9 cellular contexts compared by ENCODE assay signal in genomic region chr1:173409613-173410012, GRCh38.
A peak's percentile ranks its signal among the peaks of the same experiment; 100 is the strongest.
DNase-seq lines count a peak whose midpoint lies in the region; ATAC-seq and TF ChIP-seq lines count a peak whose summit lies in the region.
"Had no signal": no experiment of that assay in that cellular context is flagged by ENCODE, and none has a peak within 500 bp of the region (broad histone marks: within the 10 kb centered on the region; RNA-seq: fewer than 3 reads in every experiment).

No MANE protein-coding gene starts in this region.

- H3K36me3 Mint-ChIP-seq in CD14-positive monocyte (peaks cover 0 to 2% of the 10 kb centered on the region in 2 donors), activated B cell treated with CpG ODN at 0.5 μM for 24 hours (ENCODE audit: low read depth) (no peaks in the 10 kb centered on the region)

- no peak overlapping the region for H3K27ac ChIP-seq in left lung

- H3K27me3 Mint-ChIP-seq in CD14-positive monocyte (ENCODE audit: low read depth in 3 of 3) (peaks cover 0 to 2% (median 0%) of the 10 kb centered on the region in 3 donors), activated B cell treated with CpG ODN at 0.5 μM for 24 hours (no peaks in the 10 kb centered on the region)

- ATAC-seq in activated B cell treated with CpG ODN at 0.5 μM for 24 hours (ENCODE audit: low read depth), result peak; percentile 25
- ATAC-seq in left lung, result peak; percentile 84
- no peak for ATAC-seq in HG03432 (IDR thresholded peaks at IDR 0.05; ENCODE audit: unreplicated experiment)
- no peak for ATAC-seq in GM18867 (IDR thresholded peaks at IDR 0.05; ENCODE audit: unreplicated experiment)

- H3K9me3 ChIP-seq in left lung, result no peaks in the 10 kb centered on the region

- peak overlapping the region in 6 of 7 donors; percentile 63 to 85 (median 72) for H3K27ac Mint-ChIP-seq in CD14-positive monocyte
- peak overlapping the region; percentile 95 for H3K27ac Mint-ChIP-seq in activated B cell treated with CpG ODN at 0.5 μM for 24 hours

- H3K4me3 Mint-ChIP-seq in CD14-positive monocyte (no peak overlapping the region), activated B cell treated with CpG ODN at 0.5 μM for 24 hours (peak overlapping the region; percentile 81)

- in situ Hi-C loops in KBM-7 (cut with MboI; ENCODE audit: low pct_unique_long_range_greater_than_20kb, low sequenced_read_pairs), result loop anchor here (25.0 kb wide), 1 partner anchor 647 kb away; no protein-coding TSS in a partner anchor

- H3K4me1 Mint-ChIP-seq in CD14-positive monocyte (peaks cover 73% of the 10 kb centered on the region), activated B cell treated with CpG ODN at 0.5 μM for 24 hours (peaks cover 91% of the 10 kb centered on the region)

- TF ChIP-seq CTCF in CD14-positive monocyte (IDR thresholded peaks at IDR 0.05) (no peak), activated B cell treated with CpG ODN at 0.5 μM for 24 hours (IDR thresholded peaks at IDR 0.05) (no peak), left lung (IDR thresholded peaks at IDR 0.05) (no peak)

- DNase-seq in CD14-positive monocyte (ENCODE audit: low spot score) (peak; percentile 73), KBM-7 (peak; percentile 94), activated B cell treated with CpG ODN at 0.5 μM for 24 hours (no peak), left lung (peak in 1 of 2 donors; percentile 81), GM19238 (ENCODE audit: insufficient read length, low spot score) (no peak)
- no peak for DNase-seq in activated CD8-positive, alpha-beta memory T cell treated with anti-CD3 and anti-CD28 coated beads, Interleukin-2, amount 50 U/mL, for 48 hours
- DNase-seq: activated gamma-delta T cell had no signal

- no peak overlapping the region for H3K4me3 ChIP-seq in left lung

- H3K9me3 Mint-ChIP-seq in CD14-positive monocyte (peaks cover 0 to 3% (median 0%) of the 10 kb centered on the region in 7 donors), activated B cell treated with CpG ODN at 0.5 μM for 24 hours (no peaks in the 10 kb centered on the region)

- H3K36me3 ChIP-seq in left lung, result no peaks in the 10 kb centered on the region

- POLR2A ChIA-PET in activated B cell treated with CpG ODN at 0.5 μM for 24 hours (lab: Charles Lee), result interaction anchor here (0.6 to 6.3 kb wide), 13 partner anchors 10 to 877 kb away, joined by 3 to 108 read pairs (median 5); partner anchors contain the start of genes GAS5, KLHL20, PRDX6 and RC3H1

- CTCF ChIA-PET in activated B cell treated with CpG ODN at 0.5 μM for 24 hours (lab: Charles Lee), result interaction anchor here (1.1 to 3.9 kb wide), 6 partner anchors 9 to 665 kb away, joined by 4 to 14 read pairs (median 6); no protein-coding TSS in a partner anchor

- H3K4me1 ChIP-seq in left lung, result peaks cover 0 to 32% of the 10 kb centered on the region in 2 donors

- intact Hi-C loops in CD14-positive monocyte (cut with micrococcal nuclease) (loop anchor here in 1 of 2 donors (10.0 kb wide), 1 partner anchor 585 kb away; no protein-coding TSS in a partner anchor), activated B cell treated with CpG ODN at 0.5 μM for 24 hours (cut with micrococcal nuclease) (loop anchor here (1.0 to 10.0 kb wide), 10 partner anchors 9 to 1815 kb away; partner anchors contain the start of genes CACYBP, RABGAP1L, RC3H1 and TNFSF4), left lung (cut with DNase I) (no loop called here)

- no peaks in the 10 kb centered on the region for H3K27me3 ChIP-seq in left lung

Comparison
In these comparisons a context has a peak if more than half of its experiments do, and no peak if none do; other contexts are left out.
1. DNase-seq: peak in CD14-positive monocyte (single experiment) and KBM-7 (single experiment); none in activated B cell treated with CpG ODN at 0.5 μM for 24 hours (single experiment), GM19238 (single experiment) and activated CD8-positive, alpha-beta memory T cell treated with anti-CD3 and anti-CD28 coated beads, Interleukin-2, amount 50 U/mL, for 48 hours (single experiment).
2. ATAC-seq: peak in activated B cell treated with CpG ODN at 0.5 μM for 24 hours (single experiment) and left lung (single experiment); none in HG03432 (single experiment) and GM18867 (single experiment).